30 cellular contexts compared by ENCODE assay signal in genomic region chr4:80252953-80253352, GRCh38. TPM values are rescaled to one million over a fixed set of nuclear protein-coding genes. Genes with fewer than 3 reads are reported as not detected.
"Had no signal": no experiment of that assay in that cellular context is flagged by ENCODE, and none has a peak within 500 bp of the region (broad histone marks: within the 10 kb centered on the region; RNA-seq: fewer than 3 reads in every experiment).

No MANE protein-coding gene starts in this region.

- H3K9me3 ChIP-seq: colonic mucosa, gastroesophageal sphincter, heart left ventricle, left lung, pancreas, right lobe of liver, thoracic aorta, tibial nerve, upper lobe of left lung had no signal

- H3K36me3 Mint-ChIP-seq: mesothelial cell of epicardium; naive thymus-derived CD4-positive, alpha-beta T cell; stimulated activated naive B cell treated with anti-CD40 and anti-IgM and Interleukin-4, amounts not matched to agents 10 μg/mL and 1 μg/mL and 100 μg/mL, for 72 hours had no signal

- H2AFZ ChIP-seq: hepatocyte had no signal

- H3K27me3 ChIP-seq: colonic mucosa, gastroesophageal sphincter, right lobe of liver had no signal

- H3K4me3 ChIP-seq: colonic mucosa, gastroesophageal sphincter, heart left ventricle, hepatocyte, left lung, pancreas, right lobe of liver, thoracic aorta, tibial nerve, upper lobe of left lung had no signal

- H3K27ac Mint-ChIP-seq: dendritic cell treated with granulocyte-macrophage colony-stimulating factor and Interleukin-4, amounts not matched to agents 40 ng/mL and 50 ng/mL, for 4 days; endodermal cell; mesothelial cell of epicardium; naive thymus-derived CD4-positive, alpha-beta T cell; nephron progenitor cell; stimulated activated naive B cell treated with anti-CD40 and anti-IgM and Interleukin-4, amounts not matched to agents 10 μg/mL and 1 μg/mL and 100 μg/mL, for 72 hours; stimulated activated naive CD8-positive, alpha-beta T cell treated with anti-CD3 and anti-CD28 coated beads, Interleukin-15, Interleukin-2, amounts not matched to agents 100 ng/mL and 50 ng/mL, for 24 hours had no signal

- FAIRE-seq: kidney, pancreas, small intestine, urothelium cell line had no signal

- H3K4me2 ChIP-seq: hepatocyte had no signal

- H3K36me3 ChIP-seq: colonic mucosa, gastroesophageal sphincter, heart left ventricle, left lung, pancreas, right lobe of liver, thoracic aorta, tibial nerve, upper lobe of left lung had no signal

- H3K4me3 Mint-ChIP-seq: dendritic cell treated with granulocyte-macrophage colony-stimulating factor and Interleukin-4, amounts not matched to agents 40 ng/mL and 50 ng/mL, for 4 days; endodermal cell; mesothelial cell of epicardium; naive thymus-derived CD4-positive, alpha-beta T cell; nephron progenitor cell; stimulated activated naive B cell treated with anti-CD40 and anti-IgM and Interleukin-4, amounts not matched to agents 10 μg/mL and 1 μg/mL and 100 μg/mL, for 72 hours; stimulated activated naive CD8-positive, alpha-beta T cell treated with anti-CD3 and anti-CD28 coated beads, Interleukin-15, Interleukin-2, amounts not matched to agents 100 ng/mL and 50 ng/mL, for 24 hours had no signal

- DNase-seq: colonic mucosa; effector CD8-positive, alpha-beta T cell; foreskin keratinocyte; heart left ventricle; kidney; left lung; mesenchymal stem cell; naive thymus-derived CD4-positive, alpha-beta T cell; nephron progenitor cell; occipital lobe; pancreas; right lobe of liver; small intestine; stimulated activated CD4-positive, alpha-beta T cell treated with anti-CD3 and anti-CD28 coated beads, Interleukin-15, amount 100 ng/mL, for 24 hours; stimulated activated CD4-positive, alpha-beta T cell treated with anti-CD3 and anti-CD28 coated beads, Interleukin-2, amount 100 ng/mL, for 48 hours; stimulated activated naive B cell treated with anti-CD40 and anti-IgM and Interleukin-4, amounts not matched to agents 10 μg/mL and 1 μg/mL and 100 μg/mL, for 72 hours; upper lobe of left lung had no signal

- H3K4me1 ChIP-seq: colonic mucosa, foreskin keratinocyte, gastroesophageal sphincter, heart left ventricle, left lung, pancreas, right lobe of liver, tibial nerve, upper lobe of left lung had no signal

- H3K79me2 ChIP-seq: hepatocyte had no signal

- H3K27ac ChIP-seq: colonic mucosa, epithelial cell of prostate, foreskin keratinocyte, gastroesophageal sphincter, heart left ventricle, hepatocyte, left lung, pancreas, right lobe of liver, thoracic aorta, tibial nerve, upper lobe of left lung had no signal

- H3K9me3 Mint-ChIP-seq: dendritic cell treated with granulocyte-macrophage colony-stimulating factor and Interleukin-4, amounts not matched to agents 40 ng/mL and 50 ng/mL, for 4 days; endodermal cell; mesothelial cell of epicardium; naive thymus-derived CD4-positive, alpha-beta T cell; nephron progenitor cell; stimulated activated naive B cell treated with anti-CD40 and anti-IgM and Interleukin-4, amounts not matched to agents 10 μg/mL and 1 μg/mL and 100 μg/mL, for 72 hours; stimulated activated naive CD8-positive, alpha-beta T cell treated with anti-CD3 and anti-CD28 coated beads, Interleukin-15, Interleukin-2, amounts not matched to agents 100 ng/mL and 50 ng/mL, for 24 hours had no signal

- ATAC-seq: esophagus mucosa; foreskin keratinocyte; gastroesophageal sphincter; heart left ventricle; left lung; naive thymus-derived CD4-positive, alpha-beta T cell; pancreas; right lobe of liver; stimulated activated naive B cell treated with anti-CD40 and anti-IgM and Interleukin-4, amounts not matched to agents 10 μg/mL and 1 μg/mL and 100 μg/mL, for 72 hours had no signal

- H3K4me1 Mint-ChIP-seq: endodermal cell; mesothelial cell of epicardium; naive thymus-derived CD4-positive, alpha-beta T cell; nephron progenitor cell had no signal

RNA-seq across cellular contexts. Expression of gene FGF5, which starts 13.5 kb away (rescaled TPM):
- total RNA-seq: esophagus mucosa, hepatocyte, lung microvascular endothelial cell, pancreas, posterior vena cava, right lobe of liver, thoracic aorta, upper lobe of left lung had no signal

RNA-seq across cellular contexts. Expression of gene PRDM8, which starts 55.6 kb away (rescaled TPM):
- total RNA-seq: endodermal cell had no signal
